ENCODE assay signal across 1 cellular context in genomic region chr7:67484244-67484751, GRCh38.
TF ChIP-seq lines count a peak whose summit lies in the region.

No MANE protein-coding gene starts in this region.

TF ChIP-seq in K562, 482 proteins besides CTCF, POLR2A, EP300 and RAD21 (continued from another document and continues in another):
- TF ChIP-seq THAP7 (CRISPR knock-in tag; IDR thresholded peaks at IDR 0.05) (no peak), RFX1 (IDR thresholded peaks at IDR 0.05) (peak; percentile 45), TEAD4 (IDR thresholded peaks at IDR 0.05; ENCODE audit: low read length) (peak; percentile 53), TEAD4 (CRISPR knock-in tag; IDR thresholded peaks at IDR 0.05; ENCODE audit: borderline replicate concordance) (no peak), ZNF140 (CRISPR knock-in tag; IDR thresholded peaks at IDR 0.05) (no peak), ZNF311 (CRISPR knock-in tag; IDR thresholded peaks at IDR 0.05) (no peak), TSC22D4 (tag; IDR thresholded peaks at IDR 0.05) (no peak), SAFB2 (IDR thresholded peaks at IDR 0.05; ENCODE audit: borderline replicate concordance, low read depth, low read length, severe bottlenecking) (no peak), AFF1 (IDR thresholded peaks at IDR 0.05; ENCODE audit: low read depth in 1 of 2, partially characterized antibody in 2 of 2) (no peak), RBBP5 (IDR thresholded peaks at IDR 0.05; ENCODE audit: borderline replicate concordance, insufficient read depth, low read length, poor library complexity, severe bottlenecking) (no peak), GTF2A2 (tag; IDR thresholded peaks at IDR 0.05) (no peak), EZH2 (IDR thresholded peaks at IDR 0.05; ENCODE audit: borderline replicate concordance, low read depth, low read length) (no peak), KLF1 (tag; IDR thresholded peaks at IDR 0.05) (no peak), ZBTB5 (IDR thresholded peaks at IDR 0.05) (no peak), CBX5 (IDR thresholded peaks at IDR 0.05; ENCODE audit: borderline replicate concordance, low read depth) (no peak), VEZF1 (CRISPR knock-in tag; IDR thresholded peaks at IDR 0.05) (0 out of 2 replicates have a peak, but pooled peaks have one; percentile 20), COPS2 (conservative IDR thresholded peaks at IDR 0.05) (no peak), ZNF384 (IDR thresholded peaks at IDR 0.05; ENCODE audit: low read depth, low read length) (peak; percentile 100), GTF2B (IDR thresholded peaks at IDR 0.05; ENCODE audit: extremely low read depth, insufficient read length) (no peak), BHLHE40 (IDR thresholded peaks at IDR 0.05; ENCODE audit: low read length) (peak; percentile 73), NFXL1 (CRISPR knock-in tag; IDR thresholded peaks at IDR 0.05) (no peak), JUN (IDR thresholded peaks at IDR 0.05; ENCODE audit: borderline replicate concordance, low read depth, low read length) (no peak), JUN (CRISPR knock-in tag; IDR thresholded peaks at IDR 0.05; ENCODE audit: borderline replicate concordance) (no peak), SMARCA5 (IDR thresholded peaks at IDR 0.05) (no peak), SP1 (CRISPR knock-in tag; IDR thresholded peaks at IDR 0.05) (no peak), ZNF134 (CRISPR knock-in tag; conservative IDR thresholded peaks at IDR 0.05) (no peak), ZNF232 (CRISPR knock-in tag; IDR thresholded peaks at IDR 0.05) (no peak), NFYB (IDR thresholded peaks at IDR 0.05; ENCODE audit: extremely low read depth, insufficient read length) (no peak), HNRNPH1 (optimal IDR thresholded peaks at IDR 0.05; ENCODE audit: low read depth, low read length) (no peak), CBFB (CRISPR knock-in tag; IDR thresholded peaks at IDR 0.05) (no peak), E2F3 (CRISPR knock-in tag; IDR thresholded peaks at IDR 0.05) (no peak), PML (IDR thresholded peaks at IDR 0.05; ENCODE audit: low read length) (no peak), SNIP1 (IDR thresholded peaks at IDR 0.05; ENCODE audit: low read depth) (no peak), MCM2 (IDR thresholded peaks at IDR 0.05; ENCODE audit: low read depth) (no peak), SLC30A9 (CRISPR knock-in tag; IDR thresholded peaks at IDR 0.05) (no peak), DNMT1 (IDR thresholded peaks at IDR 0.05) (no peak), MNT (conservative IDR thresholded peaks at IDR 0.05) (0 out of 4 replicates have a peak, but pooled peaks of 1 of the 2 experiments have one; percentile 24), HOXB6 (CRISPR knock-in tag; IDR thresholded peaks at IDR 0.05; ENCODE audit: borderline replicate concordance) (no peak), NFRKB (IDR thresholded peaks at IDR 0.05; ENCODE audit: low read depth) (no peak), E2F1 (CRISPR knock-in tag; IDR thresholded peaks at IDR 0.05) (no peak), ATF3 (IDR thresholded peaks at IDR 0.05) (no peak), ATF3 (CRISPR knock-in tag; conservative IDR thresholded peaks at IDR 0.05) (no peak), PRMT5 (CRISPR knock-in tag; IDR thresholded peaks at IDR 0.05) (no peak), FOXP4 (CRISPR knock-in tag; IDR thresholded peaks at IDR 0.05; ENCODE audit: borderline replicate concordance) (no peak), L3MBTL2 (IDR thresholded peaks at IDR 0.05) (0 out of 2 replicates have a peak, but pooled peaks have one; percentile 11)
- TF ChIP-seq, protein P1, sequence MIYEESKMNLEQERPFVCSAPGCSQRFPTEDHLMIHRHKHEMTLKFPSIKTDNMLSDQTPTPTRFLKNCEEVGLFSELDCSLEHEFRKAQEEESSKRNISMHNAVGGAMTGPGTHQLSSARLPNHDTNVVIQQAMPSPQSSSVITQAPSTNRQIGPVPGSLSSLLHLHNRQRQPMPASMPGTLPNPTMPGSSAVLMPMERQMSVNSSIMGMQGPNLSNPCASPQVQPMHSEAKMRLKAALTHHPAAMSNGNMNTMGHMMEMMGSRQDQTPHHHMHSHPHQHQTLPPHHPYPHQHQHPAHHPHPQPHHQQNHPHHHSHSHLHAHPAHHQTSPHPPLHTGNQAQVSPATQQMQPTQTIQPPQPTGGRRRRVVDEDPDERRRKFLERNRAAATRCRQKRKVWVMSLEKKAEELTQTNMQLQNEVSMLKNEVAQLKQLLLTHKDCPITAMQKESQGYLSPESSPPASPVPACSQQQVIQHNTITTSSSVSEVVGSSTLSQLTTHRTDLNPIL (CRISPR knock-in tag; IDR thresholded peaks at IDR 0.05) = no peak
- TF ChIP-seq, protein P2, sequence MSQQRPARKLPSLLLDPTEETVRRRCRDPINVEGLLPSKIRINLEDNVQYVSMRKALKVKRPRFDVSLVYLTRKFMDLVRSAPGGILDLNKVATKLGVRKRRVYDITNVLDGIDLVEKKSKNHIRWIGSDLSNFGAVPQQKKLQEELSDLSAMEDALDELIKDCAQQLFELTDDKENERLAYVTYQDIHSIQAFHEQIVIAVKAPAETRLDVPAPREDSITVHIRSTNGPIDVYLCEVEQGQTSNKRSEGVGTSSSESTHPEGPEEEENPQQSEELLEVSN (IDR thresholded peaks at IDR 0.05; ENCODE audit: borderline replicate concordance in 1 of 2, extremely low read depth in 1 of 2, insufficient read depth in 1 of 2, insufficient read length in 1 of 2, low read depth in 1 of 2, low read length in 1 of 2, poor library complexity in 1 of 2, severe bottlenecking in 1 of 2) = peak in 1 of 2 experiments; percentile 17
- TF ChIP-seq, protein P3, sequence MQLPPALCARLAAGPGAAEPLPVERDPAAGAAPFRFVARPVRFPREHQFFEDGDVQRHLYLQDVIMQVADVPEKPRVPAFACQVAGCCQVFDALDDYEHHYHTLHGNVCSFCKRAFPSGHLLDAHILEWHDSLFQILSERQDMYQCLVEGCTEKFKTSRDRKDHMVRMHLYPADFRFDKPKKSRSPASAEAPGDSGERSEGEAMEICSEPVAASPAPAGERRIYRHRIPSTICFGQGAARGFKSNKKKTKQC (CRISPR knock-in tag; IDR thresholded peaks at IDR 0.05) = no peak
